In genomic region chr19:48965033-48965805, GRCh38 we compare ENCODE assay signal across 1 cellular context.
TF ChIP-seq lines count a peak whose summit lies in the region.

FTL (plus strand) TSS chr19:48965309; CDS start chr19:48965508, 199 bp downstream.

TF ChIP-seq in HepG2, 621 proteins besides CTCF, POLR2A, EP300 and RAD21 (continued from another document and continues in another):
- TF ChIP-seq, protein P1, sequence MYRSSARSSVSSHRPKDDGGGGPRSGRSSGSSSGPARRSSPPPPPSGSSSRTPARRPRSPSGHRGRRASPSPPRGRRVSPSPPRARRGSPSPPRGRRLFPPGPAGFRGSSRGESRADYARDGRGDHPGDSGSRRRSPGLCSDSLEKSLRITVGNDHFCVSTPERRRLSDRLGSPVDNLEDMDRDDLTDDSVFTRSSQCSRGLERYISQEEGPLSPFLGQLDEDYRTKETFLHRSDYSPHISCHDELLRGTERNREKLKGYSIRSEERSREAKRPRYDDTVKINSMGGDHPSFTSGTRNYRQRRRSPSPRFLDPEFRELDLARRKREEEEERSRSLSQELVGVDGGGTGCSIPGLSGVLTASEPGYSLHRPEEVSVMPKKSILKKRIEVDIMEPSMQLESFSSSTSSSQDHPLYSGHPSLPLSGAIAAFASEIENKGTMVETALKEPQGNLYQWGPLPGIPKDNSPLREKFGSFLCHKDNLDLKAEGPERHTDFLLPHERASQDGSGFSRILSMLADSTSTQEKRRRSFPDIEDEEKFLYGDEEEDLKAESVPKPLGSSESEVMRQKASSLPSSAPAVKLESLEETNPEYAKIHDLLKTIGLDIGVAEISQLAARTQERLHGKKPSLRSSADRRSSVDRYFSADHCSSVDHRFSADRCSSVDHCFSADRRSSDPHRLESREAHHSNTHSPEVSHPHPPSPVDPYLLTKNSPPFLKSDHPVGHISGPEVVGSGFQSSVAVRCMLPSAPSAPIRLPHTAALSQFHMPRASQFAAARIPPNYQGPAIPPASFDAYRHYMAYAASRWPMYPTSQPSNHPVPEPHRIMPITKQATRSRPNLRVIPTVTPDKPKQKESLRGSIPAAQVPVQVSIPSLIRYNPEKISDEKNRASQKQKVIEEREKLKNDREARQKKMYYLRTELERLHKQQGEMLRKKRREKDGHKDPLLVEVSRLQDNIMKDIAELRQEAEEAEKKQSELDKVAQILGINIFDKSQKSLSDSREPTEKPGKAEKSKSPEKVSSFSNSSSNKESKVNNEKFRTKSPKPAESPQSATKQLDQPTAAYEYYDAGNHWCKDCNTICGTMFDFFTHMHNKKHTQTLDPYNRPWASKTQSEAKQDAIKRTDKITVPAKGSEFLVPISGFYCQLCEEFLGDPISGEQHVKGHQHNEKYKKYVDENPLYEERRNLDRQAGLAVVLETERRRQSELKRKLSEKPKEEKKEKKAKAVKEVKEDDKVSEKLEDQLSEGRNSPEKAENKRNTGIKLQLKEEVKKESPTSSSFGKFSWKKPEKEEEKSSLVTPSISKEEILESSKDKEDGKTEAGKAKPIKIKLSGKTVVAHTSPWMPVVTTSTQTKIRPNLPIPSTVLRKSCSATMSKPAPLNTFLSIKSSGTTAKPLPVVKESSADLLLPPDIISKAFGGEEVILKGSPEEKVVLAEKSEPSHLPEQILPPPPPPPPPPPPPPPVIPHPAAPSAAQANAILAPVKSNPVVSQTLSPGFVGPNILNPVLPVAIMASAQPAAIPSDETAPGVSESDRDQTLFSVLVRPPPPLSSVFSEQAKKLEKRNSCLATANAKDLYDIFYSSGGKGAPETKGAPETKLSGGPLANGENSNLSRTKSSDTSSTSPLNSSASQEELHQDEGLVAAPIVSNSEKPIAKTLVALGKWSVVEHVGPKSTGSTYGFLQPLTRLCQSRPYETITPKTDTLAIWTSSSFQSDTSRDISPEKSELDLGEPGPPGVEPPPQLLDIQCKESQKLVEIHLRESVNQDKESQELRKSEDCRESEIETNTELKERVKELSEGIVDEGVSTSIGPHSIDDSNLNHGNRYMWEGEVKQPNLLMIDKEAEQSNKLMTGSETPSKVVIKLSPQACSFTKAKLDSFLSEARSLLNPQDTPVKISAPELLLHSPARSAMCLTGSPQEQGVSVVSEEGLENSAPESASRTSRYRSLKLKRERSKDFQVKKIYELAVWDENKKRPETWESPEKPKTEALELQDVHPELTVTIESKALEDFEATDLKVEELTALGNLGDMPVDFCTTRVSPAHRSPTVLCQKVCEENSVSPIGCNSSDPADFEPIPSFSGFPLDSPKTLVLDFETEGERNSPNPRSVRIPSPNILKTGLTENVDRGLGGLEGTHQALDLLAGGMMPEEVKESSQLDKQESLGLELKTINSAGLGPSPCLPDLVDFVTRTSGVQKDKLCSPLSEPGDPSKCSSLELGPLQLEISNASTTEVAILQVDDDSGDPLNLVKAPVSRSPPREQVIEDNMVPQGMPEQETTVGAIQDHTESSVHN (CRISPR knock-in tag; IDR thresholded peaks at IDR 0.05) = peak; percentile 84
- TF ChIP-seq REST (IDR thresholded peaks at IDR 0.05; ENCODE audit: borderline replicate concordance in 1 of 2, low read depth in 1 of 2, low read length in 2 of 2) = peak in 1 of 2 experiments; percentile 80; a peak in 2 of 4 replicates
- peak; percentile 59; the same call in 1 of the 2 replicates for TF ChIP-seq ZNF34 (CRISPR knock-in tag; IDR thresholded peaks at IDR 0.05; ENCODE audit: borderline replicate concordance)
- TF ChIP-seq E2F1 (CRISPR knock-in tag; IDR thresholded peaks at IDR 0.05) = peak; percentile 65
- TF ChIP-seq ZNF704 (CRISPR knock-in tag; IDR thresholded peaks at IDR 0.05; ENCODE audit: borderline replicate concordance) = peak; percentile 86
- TF ChIP-seq MYNN (CRISPR knock-in tag; IDR thresholded peaks at IDR 0.05; ENCODE audit: low read depth) = no peak
- TF ChIP-seq, protein P2, sequence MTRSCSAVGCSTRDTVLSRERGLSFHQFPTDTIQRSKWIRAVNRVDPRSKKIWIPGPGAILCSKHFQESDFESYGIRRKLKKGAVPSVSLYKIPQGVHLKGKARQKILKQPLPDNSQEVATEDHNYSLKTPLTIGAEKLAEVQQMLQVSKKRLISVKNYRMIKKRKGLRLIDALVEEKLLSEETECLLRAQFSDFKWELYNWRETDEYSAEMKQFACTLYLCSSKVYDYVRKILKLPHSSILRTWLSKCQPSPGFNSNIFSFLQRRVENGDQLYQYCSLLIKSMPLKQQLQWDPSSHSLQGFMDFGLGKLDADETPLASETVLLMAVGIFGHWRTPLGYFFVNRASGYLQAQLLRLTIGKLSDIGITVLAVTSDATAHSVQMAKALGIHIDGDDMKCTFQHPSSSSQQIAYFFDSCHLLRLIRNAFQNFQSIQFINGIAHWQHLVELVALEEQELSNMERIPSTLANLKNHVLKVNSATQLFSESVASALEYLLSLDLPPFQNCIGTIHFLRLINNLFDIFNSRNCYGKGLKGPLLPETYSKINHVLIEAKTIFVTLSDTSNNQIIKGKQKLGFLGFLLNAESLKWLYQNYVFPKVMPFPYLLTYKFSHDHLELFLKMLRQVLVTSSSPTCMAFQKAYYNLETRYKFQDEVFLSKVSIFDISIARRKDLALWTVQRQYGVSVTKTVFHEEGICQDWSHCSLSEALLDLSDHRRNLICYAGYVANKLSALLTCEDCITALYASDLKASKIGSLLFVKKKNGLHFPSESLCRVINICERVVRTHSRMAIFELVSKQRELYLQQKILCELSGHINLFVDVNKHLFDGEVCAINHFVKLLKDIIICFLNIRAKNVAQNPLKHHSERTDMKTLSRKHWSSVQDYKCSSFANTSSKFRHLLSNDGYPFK (CRISPR knock-in tag; IDR thresholded peaks at IDR 0.05; ENCODE audit: borderline replicate concordance) = no peak; the same call in 1 of the 2 replicates
- no peak for TF ChIP-seq PTBP1 (IDR thresholded peaks at IDR 0.05; ENCODE audit: low read depth, low read length, poor library complexity, severe bottlenecking)
- TF ChIP-seq HCFC1 (IDR thresholded peaks at IDR 0.05; ENCODE audit: low read depth, low read length) = peak; percentile 36
- TF ChIP-seq ZKSCAN8 (CRISPR knock-in tag; IDR thresholded peaks at IDR 0.05; ENCODE audit: borderline replicate concordance) = 0 out of 2 replicates have a peak, but pooled peaks have one; percentile 40
- TF ChIP-seq ZC3H4 (CRISPR knock-in tag; IDR thresholded peaks at IDR 0.05; ENCODE audit: borderline replicate concordance) = peak; percentile 74; the same call in 1 of the 2 replicates
- no peak for TF ChIP-seq TCF7L2 (IDR thresholded peaks at IDR 0.05; ENCODE audit: low read depth, low read length)
- peak; percentile 91 for TF ChIP-seq FOXC1 (CRISPR knock-in tag; IDR thresholded peaks at IDR 0.05; ENCODE audit: borderline replicate concordance)
- TF ChIP-seq, protein P3, sequence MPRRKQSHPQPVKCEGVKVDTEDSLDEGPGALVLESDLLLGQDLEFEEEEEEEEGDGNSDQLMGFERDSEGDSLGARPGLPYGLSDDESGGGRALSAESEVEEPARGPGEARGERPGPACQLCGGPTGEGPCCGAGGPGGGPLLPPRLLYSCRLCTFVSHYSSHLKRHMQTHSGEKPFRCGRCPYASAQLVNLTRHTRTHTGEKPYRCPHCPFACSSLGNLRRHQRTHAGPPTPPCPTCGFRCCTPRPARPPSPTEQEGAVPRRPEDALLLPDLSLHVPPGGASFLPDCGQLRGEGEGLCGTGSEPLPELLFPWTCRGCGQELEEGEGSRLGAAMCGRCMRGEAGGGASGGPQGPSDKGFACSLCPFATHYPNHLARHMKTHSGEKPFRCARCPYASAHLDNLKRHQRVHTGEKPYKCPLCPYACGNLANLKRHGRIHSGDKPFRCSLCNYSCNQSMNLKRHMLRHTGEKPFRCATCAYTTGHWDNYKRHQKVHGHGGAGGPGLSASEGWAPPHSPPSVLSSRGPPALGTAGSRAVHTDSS (CRISPR knock-in tag; conservative IDR thresholded peaks at IDR 0.05) = peak; percentile 98
- TF ChIP-seq ZNF367 (CRISPR knock-in tag; IDR thresholded peaks at IDR 0.05; ENCODE audit: borderline replicate concordance) = peak; percentile 93
- TF ChIP-seq, protein P4, sequence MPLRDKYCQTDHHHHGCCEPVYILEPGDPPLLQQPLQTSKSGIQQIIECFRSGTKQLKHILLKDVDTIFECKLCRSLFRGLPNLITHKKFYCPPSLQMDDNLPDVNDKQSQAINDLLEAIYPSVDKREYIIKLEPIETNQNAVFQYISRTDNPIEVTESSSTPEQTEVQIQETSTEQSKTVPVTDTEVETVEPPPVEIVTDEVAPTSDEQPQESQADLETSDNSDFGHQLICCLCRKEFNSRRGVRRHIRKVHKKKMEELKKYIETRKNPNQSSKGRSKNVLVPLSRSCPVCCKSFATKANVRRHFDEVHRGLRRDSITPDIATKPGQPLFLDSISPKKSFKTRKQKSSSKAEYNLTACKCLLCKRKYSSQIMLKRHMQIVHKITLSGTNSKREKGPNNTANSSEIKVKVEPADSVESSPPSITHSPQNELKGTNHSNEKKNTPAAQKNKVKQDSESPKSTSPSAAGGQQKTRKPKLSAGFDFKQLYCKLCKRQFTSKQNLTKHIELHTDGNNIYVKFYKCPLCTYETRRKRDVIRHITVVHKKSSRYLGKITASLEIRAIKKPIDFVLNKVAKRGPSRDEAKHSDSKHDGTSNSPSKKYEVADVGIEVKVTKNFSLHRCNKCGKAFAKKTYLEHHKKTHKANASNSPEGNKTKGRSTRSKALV (CRISPR knock-in tag; IDR thresholded peaks at IDR 0.05) = peak; percentile 79; the same call in 1 of the 2 replicates
- no peak for TF ChIP-seq SRSF9 (IDR thresholded peaks at IDR 0.05; ENCODE audit: borderline replicate concordance, insufficient read depth, low read depth, low read length, poor library complexity, severe bottlenecking)
- no peak for TF ChIP-seq CHCHD3 (CRISPR knock-in tag; IDR thresholded peaks at IDR 0.05)
- 0 out of 2 replicates have a peak, but pooled peaks have one; percentile 94 for TF ChIP-seq XBP1 (CRISPR knock-in tag; IDR thresholded peaks at IDR 0.05)
- 0 out of 2 replicates have a peak, but pooled peaks have one; percentile 41 for TF ChIP-seq MBNL3 (CRISPR knock-in tag; conservative IDR thresholded peaks at IDR 0.05)
- no peak for TF ChIP-seq ZSCAN22 (CRISPR knock-in tag; IDR thresholded peaks at IDR 0.05)
- peak; percentile 87 for TF ChIP-seq NFYC (CRISPR knock-in tag; IDR thresholded peaks at IDR 0.05)
- TF ChIP-seq ZNF33B (CRISPR knock-in tag; IDR thresholded peaks at IDR 0.05) = peak; percentile 78; the same call in 1 of the 2 replicates
- TF ChIP-seq, protein P5, sequence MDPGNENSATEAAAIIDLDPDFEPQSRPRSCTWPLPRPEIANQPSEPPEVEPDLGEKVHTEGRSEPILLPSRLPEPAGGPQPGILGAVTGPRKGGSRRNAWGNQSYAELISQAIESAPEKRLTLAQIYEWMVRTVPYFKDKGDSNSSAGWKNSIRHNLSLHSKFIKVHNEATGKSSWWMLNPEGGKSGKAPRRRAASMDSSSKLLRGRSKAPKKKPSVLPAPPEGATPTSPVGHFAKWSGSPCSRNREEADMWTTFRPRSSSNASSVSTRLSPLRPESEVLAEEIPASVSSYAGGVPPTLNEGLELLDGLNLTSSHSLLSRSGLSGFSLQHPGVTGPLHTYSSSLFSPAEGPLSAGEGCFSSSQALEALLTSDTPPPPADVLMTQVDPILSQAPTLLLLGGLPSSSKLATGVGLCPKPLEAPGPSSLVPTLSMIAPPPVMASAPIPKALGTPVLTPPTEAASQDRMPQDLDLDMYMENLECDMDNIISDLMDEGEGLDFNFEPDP (CRISPR knock-in tag; conservative IDR thresholded peaks at IDR 0.05) = 0 out of 2 replicates have a peak, but pooled peaks have one; percentile 75
- TF ChIP-seq ZNF432 (CRISPR knock-in tag; IDR thresholded peaks at IDR 0.05; ENCODE audit: borderline replicate concordance) = no peak
- TF ChIP-seq STAT5B (CRISPR knock-in tag; IDR thresholded peaks at IDR 0.05) = peak; percentile 85; the same call in 1 of the 2 replicates
